Comparison of ENCODE assay signal across 1 cellular context in the genomic region with DNA sequence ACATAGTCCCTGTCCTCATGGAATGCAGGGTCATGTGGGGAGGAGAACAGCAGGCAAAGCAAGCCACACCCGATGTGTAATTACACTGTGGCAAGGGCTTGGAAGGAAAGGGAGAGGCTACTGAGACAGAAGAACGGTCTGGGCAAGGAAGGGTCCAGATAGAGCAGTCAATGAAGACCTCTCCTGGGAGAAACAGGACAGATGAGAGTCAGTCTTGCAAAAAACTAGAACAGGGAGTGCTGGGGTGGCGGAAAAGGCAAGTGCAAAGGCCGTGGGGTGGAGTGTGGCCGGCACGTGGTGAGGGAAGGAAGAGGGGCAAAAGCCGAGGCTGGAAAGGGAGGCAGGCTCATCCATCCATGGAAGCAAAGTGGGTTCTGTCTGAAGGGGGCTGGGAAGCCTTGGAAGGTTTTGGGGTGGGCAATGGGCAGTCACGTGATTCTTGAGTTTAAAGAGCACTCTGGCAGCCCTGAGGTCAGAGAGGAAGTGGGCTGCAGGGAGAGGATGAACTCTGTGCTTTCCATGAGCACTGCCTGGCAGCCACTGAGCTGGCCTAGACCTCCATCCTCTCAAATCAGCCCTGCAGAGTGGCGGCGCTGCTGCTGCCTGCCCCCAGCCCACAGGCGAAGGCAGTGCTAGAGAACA.
TF ChIP-seq lines count a peak whose summit lies in the region.

No MANE protein-coding gene starts in this region.

TF ChIP-seq in HepG2, 621 proteins besides CTCF, POLR2A, EP300 and RAD21 (continued from another document and continues in another):
- TF ChIP-seq, protein P1, sequence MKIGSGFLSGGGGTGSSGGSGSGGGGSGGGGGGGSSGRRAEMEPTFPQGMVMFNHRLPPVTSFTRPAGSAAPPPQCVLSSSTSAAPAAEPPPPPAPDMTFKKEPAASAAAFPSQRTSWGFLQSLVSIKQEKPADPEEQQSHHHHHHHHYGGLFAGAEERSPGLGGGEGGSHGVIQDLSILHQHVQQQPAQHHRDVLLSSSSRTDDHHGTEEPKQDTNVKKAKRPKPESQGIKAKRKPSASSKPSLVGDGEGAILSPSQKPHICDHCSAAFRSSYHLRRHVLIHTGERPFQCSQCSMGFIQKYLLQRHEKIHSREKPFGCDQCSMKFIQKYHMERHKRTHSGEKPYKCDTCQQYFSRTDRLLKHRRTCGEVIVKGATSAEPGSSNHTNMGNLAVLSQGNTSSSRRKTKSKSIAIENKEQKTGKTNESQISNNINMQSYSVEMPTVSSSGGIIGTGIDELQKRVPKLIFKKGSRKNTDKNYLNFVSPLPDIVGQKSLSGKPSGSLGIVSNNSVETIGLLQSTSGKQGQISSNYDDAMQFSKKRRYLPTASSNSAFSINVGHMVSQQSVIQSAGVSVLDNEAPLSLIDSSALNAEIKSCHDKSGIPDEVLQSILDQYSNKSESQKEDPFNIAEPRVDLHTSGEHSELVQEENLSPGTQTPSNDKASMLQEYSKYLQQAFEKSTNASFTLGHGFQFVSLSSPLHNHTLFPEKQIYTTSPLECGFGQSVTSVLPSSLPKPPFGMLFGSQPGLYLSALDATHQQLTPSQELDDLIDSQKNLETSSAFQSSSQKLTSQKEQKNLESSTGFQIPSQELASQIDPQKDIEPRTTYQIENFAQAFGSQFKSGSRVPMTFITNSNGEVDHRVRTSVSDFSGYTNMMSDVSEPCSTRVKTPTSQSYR (CRISPR knock-in tag; IDR thresholded peaks at IDR 0.05; ENCODE audit: borderline replicate concordance), result peak; percentile 70; the same call in 1 of the 2 replicates
- TF ChIP-seq GATAD1 (CRISPR knock-in tag; IDR thresholded peaks at IDR 0.05) (peak; percentile 62), THAP11 (CRISPR knock-in tag; IDR thresholded peaks at IDR 0.05) (peak; percentile 50; the same call in 1 of the 2 replicates), ELK4 (CRISPR knock-in tag; IDR thresholded peaks at IDR 0.05; ENCODE audit: borderline replicate concordance) (no peak), MAF1 (CRISPR knock-in tag; IDR thresholded peaks at IDR 0.05; ENCODE audit: borderline replicate concordance) (no peak), MTA3 (CRISPR knock-in tag; IDR thresholded peaks at IDR 0.05) (no peak), POLR2AphosphoS5 (IDR thresholded peaks at IDR 0.05; ENCODE audit: low read depth, low read length) (no peak), ETV6 (CRISPR knock-in tag; conservative IDR thresholded peaks at IDR 0.05) (peak; percentile 46; the same call in 1 of the 2 replicates), MIXL1 (CRISPR knock-in tag; IDR thresholded peaks at IDR 0.05) (peak; percentile 58; the same call in 1 of the 2 replicates), TERF1 (CRISPR knock-in tag; IDR thresholded peaks at IDR 0.05) (no peak), ZFP37 (CRISPR knock-in tag; IDR thresholded peaks at IDR 0.05; ENCODE audit: borderline replicate concordance) (peak; percentile 84; the same call in 1 of the 2 replicates), FOXK1 (CRISPR knock-in tag; IDR thresholded peaks at IDR 0.05; ENCODE audit: borderline replicate concordance, low read depth) (no peak), SRSF4 (IDR thresholded peaks at IDR 0.05; ENCODE audit: low read depth, low read length, poor library complexity, severe bottlenecking) (no peak), REXO4 (CRISPR knock-in tag; IDR thresholded peaks at IDR 0.05; ENCODE audit: borderline replicate concordance) (no peak), ATM (IDR thresholded peaks at IDR 0.05; ENCODE audit: borderline replicate concordance) (no peak), DPF2 (CRISPR knock-in tag; IDR thresholded peaks at IDR 0.05; ENCODE audit: borderline replicate concordance, low read depth) (peak; percentile 58), U2AF2 (IDR thresholded peaks at IDR 0.05; ENCODE audit: low read depth, low read length) (no peak), TEAD2 (CRISPR knock-in tag; IDR thresholded peaks at IDR 0.05) (no peak), SOX6 (IDR thresholded peaks at IDR 0.05) (no peak), SOX6 (CRISPR knock-in tag; IDR thresholded peaks at IDR 0.05) (no peak; the same call in 1 of the 2 replicates), ZNF615 (CRISPR knock-in tag; IDR thresholded peaks at IDR 0.05; ENCODE audit: borderline replicate concordance) (no peak), ATF2 (CRISPR knock-in tag; IDR thresholded peaks at IDR 0.05) (0 out of 2 replicates have a peak, but pooled peaks have one; percentile 23), IRX3 (CRISPR knock-in tag; IDR thresholded peaks at IDR 0.05; ENCODE audit: borderline replicate concordance, low read depth) (0 out of 2 replicates have a peak, but pooled peaks have one; percentile 51), NFIC (IDR thresholded peaks at IDR 0.05; ENCODE audit: low read length) (no peak), ZNF34 (CRISPR knock-in tag; IDR thresholded peaks at IDR 0.05; ENCODE audit: borderline replicate concordance) (0 out of 2 replicates have a peak, but pooled peaks have one; percentile 41), TBL1XR1 (IDR thresholded peaks at IDR 0.05; ENCODE audit: borderline replicate concordance, low read length, partially characterized antibody) (no peak), ZNF550 (CRISPR knock-in tag; IDR thresholded peaks at IDR 0.05; ENCODE audit: borderline replicate concordance) (peak; percentile 89; the same call in 1 of the 2 replicates), BRCA1 (CRISPR knock-in tag; IDR thresholded peaks at IDR 0.05) (no peak), ZHX1 (CRISPR knock-in tag; IDR thresholded peaks at IDR 0.05; ENCODE audit: low read depth) (0 out of 2 replicates have a peak, but pooled peaks have one; percentile 56), IKZF1 (IDR thresholded peaks at IDR 0.05) (no peak), ZNF549 (CRISPR knock-in tag; IDR thresholded peaks at IDR 0.05) (no peak), ZNF670 (CRISPR knock-in tag; IDR thresholded peaks at IDR 0.05; ENCODE audit: borderline replicate concordance) (no peak; the same call in 1 of the 2 replicates), TRIM22 (IDR thresholded peaks at IDR 0.05) (no peak), ATAD3A (CRISPR knock-in tag; IDR thresholded peaks at IDR 0.05) (no peak), FOXM1 (CRISPR knock-in tag; IDR thresholded peaks at IDR 0.05) (no peak), ASH2L (IDR thresholded peaks at IDR 0.05; ENCODE audit: insufficient read length, low read depth, low read length) (peak; percentile 29), ZNF484 (CRISPR knock-in tag; IDR thresholded peaks at IDR 0.05; ENCODE audit: borderline replicate concordance, low read depth) (no peak), NR1H2 (CRISPR knock-in tag; IDR thresholded peaks at IDR 0.05; ENCODE audit: borderline replicate concordance, low read depth) (peak; percentile 97)
- TF ChIP-seq, protein P2, sequence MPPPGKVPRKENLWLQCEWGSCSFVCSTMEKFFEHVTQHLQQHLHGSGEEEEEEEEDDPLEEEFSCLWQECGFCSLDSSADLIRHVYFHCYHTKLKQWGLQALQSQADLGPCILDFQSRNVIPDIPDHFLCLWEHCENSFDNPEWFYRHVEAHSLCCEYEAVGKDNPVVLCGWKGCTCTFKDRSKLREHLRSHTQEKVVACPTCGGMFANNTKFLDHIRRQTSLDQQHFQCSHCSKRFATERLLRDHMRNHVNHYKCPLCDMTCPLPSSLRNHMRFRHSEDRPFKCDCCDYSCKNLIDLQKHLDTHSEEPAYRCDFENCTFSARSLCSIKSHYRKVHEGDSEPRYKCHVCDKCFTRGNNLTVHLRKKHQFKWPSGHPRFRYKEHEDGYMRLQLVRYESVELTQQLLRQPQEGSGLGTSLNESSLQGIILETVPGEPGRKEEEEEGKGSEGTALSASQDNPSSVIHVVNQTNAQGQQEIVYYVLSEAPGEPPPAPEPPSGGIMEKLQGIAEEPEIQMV (CRISPR knock-in tag; IDR thresholded peaks at IDR 0.05; ENCODE audit: low read depth), result peak; percentile 82; the same call in 1 of the 2 replicates
- TF ChIP-seq, protein P3, sequence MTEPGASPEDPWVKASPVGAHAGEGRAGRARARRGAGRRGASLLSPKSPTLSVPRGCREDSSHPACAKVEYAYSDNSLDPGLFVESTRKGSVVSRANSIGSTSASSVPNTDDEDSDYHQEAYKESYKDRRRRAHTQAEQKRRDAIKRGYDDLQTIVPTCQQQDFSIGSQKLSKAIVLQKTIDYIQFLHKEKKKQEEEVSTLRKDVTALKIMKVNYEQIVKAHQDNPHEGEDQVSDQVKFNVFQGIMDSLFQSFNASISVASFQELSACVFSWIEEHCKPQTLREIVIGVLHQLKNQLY (CRISPR knock-in tag; IDR thresholded peaks at IDR 0.05), result peak; percentile 93
- TF ChIP-seq, protein P4, sequence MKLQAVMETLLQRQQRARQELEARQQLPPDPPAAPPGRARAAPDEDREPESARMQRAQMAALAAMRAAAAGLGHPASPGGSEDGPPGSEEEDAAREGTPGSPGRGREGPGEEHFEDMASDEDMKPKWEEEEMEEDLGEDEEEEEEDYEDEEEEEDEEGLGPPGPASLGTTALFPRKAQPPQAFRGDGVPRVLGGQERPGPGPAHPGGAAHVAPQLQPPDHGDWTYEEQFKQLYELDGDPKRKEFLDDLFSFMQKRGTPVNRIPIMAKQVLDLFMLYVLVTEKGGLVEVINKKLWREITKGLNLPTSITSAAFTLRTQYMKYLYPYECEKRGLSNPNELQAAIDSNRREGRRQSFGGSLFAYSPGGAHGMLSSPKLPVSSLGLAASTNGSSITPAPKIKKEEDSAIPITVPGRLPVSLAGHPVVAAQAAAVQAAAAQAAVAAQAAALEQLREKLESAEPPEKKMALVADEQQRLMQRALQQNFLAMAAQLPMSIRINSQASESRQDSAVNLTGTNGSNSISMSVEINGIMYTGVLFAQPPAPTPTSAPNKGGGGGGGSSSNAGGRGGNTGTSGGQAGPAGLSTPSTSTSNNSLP (IDR thresholded peaks at IDR 0.05; ENCODE audit: low read depth, low read length), result no peak
- TF ChIP-seq, protein P5, sequence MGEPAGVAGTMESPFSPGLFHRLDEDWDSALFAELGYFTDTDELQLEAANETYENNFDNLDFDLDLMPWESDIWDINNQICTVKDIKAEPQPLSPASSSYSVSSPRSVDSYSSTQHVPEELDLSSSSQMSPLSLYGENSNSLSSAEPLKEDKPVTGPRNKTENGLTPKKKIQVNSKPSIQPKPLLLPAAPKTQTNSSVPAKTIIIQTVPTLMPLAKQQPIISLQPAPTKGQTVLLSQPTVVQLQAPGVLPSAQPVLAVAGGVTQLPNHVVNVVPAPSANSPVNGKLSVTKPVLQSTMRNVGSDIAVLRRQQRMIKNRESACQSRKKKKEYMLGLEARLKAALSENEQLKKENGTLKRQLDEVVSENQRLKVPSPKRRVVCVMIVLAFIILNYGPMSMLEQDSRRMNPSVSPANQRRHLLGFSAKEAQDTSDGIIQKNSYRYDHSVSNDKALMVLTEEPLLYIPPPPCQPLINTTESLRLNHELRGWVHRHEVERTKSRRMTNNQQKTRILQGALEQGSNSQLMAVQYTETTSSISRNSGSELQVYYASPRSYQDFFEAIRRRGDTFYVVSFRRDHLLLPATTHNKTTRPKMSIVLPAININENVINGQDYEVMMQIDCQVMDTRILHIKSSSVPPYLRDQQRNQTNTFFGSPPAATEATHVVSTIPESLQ (CRISPR knock-in tag; conservative IDR thresholded peaks at IDR 0.05), result no peak
